In the genomic region with DNA sequence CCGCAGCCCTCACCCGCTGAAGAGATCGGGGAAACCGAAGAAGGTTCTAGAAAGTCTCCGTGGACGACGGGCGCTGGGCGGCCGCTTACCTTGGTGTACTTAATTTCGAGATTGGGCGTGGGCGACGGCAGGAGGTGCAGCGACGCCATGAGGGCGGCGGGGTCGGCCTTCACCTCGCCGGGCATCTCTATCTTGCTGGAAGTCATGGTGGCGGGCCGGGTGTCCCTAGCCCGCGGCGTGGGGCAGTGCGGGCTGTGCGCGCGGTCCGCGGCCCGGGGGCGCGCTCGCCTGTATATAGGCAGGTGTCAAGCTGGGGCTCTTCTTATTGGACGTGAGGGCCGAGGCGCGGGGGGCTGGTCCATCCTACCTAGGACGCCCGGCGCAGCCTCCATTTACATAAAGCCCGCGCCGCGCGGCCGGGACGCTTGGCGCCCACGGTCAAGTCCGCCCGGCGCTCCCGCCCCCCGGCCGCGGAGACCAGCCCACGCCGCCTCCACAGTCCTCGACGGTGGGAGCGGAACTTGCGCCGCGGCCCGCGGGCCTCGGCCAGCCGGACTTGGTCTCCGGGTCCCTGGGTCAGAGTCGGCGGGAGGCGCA, we compare ENCODE assay signal across 1 cellular context.
TF ChIP-seq lines count a peak whose summit lies in the region.

ALDH1A2 (minus strand) TSS at position 267 of the 597 bp plus-strand sequence; CDS start at position 206, 61 bp downstream.

TF ChIP-seq in HepG2, 621 proteins besides CTCF, POLR2A, EP300 and RAD21 (continued from another document):
- TF ChIP-seq ARID4A (CRISPR knock-in tag; IDR thresholded peaks at IDR 0.05; ENCODE audit: borderline replicate concordance) (no peak), FOXC1 (CRISPR knock-in tag; IDR thresholded peaks at IDR 0.05; ENCODE audit: borderline replicate concordance) (no peak), FOSL2 (CRISPR knock-in tag; IDR thresholded peaks at IDR 0.05) (no peak), EEA1 (CRISPR knock-in tag; IDR thresholded peaks at IDR 0.05; ENCODE audit: borderline replicate concordance) (no peak), ZNF503 (CRISPR knock-in tag; IDR thresholded peaks at IDR 0.05) (no peak), CHD4 (IDR thresholded peaks at IDR 0.05; ENCODE audit: borderline replicate concordance, low read length) (no peak), KLF13 (CRISPR knock-in tag; IDR thresholded peaks at IDR 0.05) (no peak)
- TF ChIP-seq, protein P1, sequence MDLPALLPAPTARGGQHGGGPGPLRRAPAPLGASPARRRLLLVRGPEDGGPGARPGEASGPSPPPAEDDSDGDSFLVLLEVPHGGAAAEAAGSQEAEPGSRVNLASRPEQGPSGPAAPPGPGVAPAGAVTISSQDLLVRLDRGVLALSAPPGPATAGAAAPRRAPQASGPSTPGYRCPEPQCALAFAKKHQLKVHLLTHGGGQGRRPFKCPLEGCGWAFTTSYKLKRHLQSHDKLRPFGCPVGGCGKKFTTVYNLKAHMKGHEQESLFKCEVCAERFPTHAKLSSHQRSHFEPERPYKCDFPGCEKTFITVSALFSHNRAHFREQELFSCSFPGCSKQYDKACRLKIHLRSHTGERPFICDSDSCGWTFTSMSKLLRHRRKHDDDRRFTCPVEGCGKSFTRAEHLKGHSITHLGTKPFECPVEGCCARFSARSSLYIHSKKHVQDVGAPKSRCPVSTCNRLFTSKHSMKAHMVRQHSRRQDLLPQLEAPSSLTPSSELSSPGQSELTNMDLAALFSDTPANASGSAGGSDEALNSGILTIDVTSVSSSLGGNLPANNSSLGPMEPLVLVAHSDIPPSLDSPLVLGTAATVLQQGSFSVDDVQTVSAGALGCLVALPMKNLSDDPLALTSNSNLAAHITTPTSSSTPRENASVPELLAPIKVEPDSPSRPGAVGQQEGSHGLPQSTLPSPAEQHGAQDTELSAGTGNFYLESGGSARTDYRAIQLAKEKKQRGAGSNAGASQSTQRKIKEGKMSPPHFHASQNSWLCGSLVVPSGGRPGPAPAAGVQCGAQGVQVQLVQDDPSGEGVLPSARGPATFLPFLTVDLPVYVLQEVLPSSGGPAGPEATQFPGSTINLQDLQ (CRISPR knock-in tag; IDR thresholded peaks at IDR 0.05), result no peak
TF ChIP-seq in HepG2: peak in this region for 0.
